Comparison of ENCODE assay signal across 15 cellular contexts in genomic region chr12:16573652-16574077, GRCh38. TPM values are rescaled to one million over a fixed set of nuclear protein-coding genes. Genes with fewer than 3 reads are reported as not detected.
A peak's percentile ranks its signal among the peaks of the same experiment; 100 is the strongest.
DNase-seq lines count a peak whose midpoint lies in the region; ATAC-seq and TF ChIP-seq lines count a peak whose summit lies in the region.
"Had no signal": no experiment of that assay in that cellular context is flagged by ENCODE, and none has a peak within 500 bp of the region (broad histone marks: within the 10 kb centered on the region; RNA-seq: fewer than 3 reads in every experiment).

No MANE protein-coding gene starts in this region.

- peak overlapping the region in 1 of 2 donors; percentile 63 for H3K27ac ChIP-seq in left lung
- H3K27ac ChIP-seq in upper lobe of left lung: peak overlapping the region; percentile 48 to 82 (median 64)
- H3K27ac ChIP-seq: SJCRH30 had no signal

- H3K9me3 Mint-ChIP-seq in Calu3 (ENCODE audit: low read depth, unreplicated experiment): no peaks in the 10 kb centered on the region

- H3K9me3 ChIP-seq in left lung: no peaks in the 10 kb centered on the region
- no peaks in the 10 kb centered on the region for H3K9me3 ChIP-seq in upper lobe of left lung
- H3K9me3 ChIP-seq: SJCRH30 had no signal

- H3K4me3 ChIP-seq in choroid plexus epithelial cell (ENCODE audit: low read depth, low read length) (no peak overlapping the region), left lung (no peak overlapping the region), upper lobe of left lung (no peak overlapping the region)
- H3K4me3 ChIP-seq: SJCRH30 had no signal

- intact Hi-C loops in left lung (cut with DNase I) (no loop called here), Calu3 (cut with micrococcal nuclease; ENCODE audit: unreplicated experiment) (no loop called here)

- no peaks in the 10 kb centered on the region for H3K27me3 Mint-ChIP-seq in Calu3 (ENCODE audit: unreplicated experiment)
- H3K27me3 Mint-ChIP-seq: naive B cell had no signal

- BruUV-seq in Calu3 (replicated peaks; lab: Mats Ljungman, UMichigan): no TSS peak

- no peaks in the 10 kb centered on the region for H3K36me3 Mint-ChIP-seq in Calu3 (ENCODE audit: insufficient read depth, unreplicated experiment)
- H3K36me3 Mint-ChIP-seq: naive B cell had no signal

- H3K4me1 ChIP-seq in left lung: peaks cover 0 to 8% of the 10 kb centered on the region in 2 donors
- peaks cover 0 to 2% (median 0%) of the 10 kb centered on the region in 4 donors for H3K4me1 ChIP-seq in upper lobe of left lung
- H3K4me1 ChIP-seq: SJCRH30 had no signal

- TF ChIP-seq CTCF in choroid plexus epithelial cell (conservative IDR thresholded peaks at IDR 0.05; ENCODE audit: low read depth, low read length) (no peak), left lung (IDR thresholded peaks at IDR 0.05) (no peak), upper lobe of left lung (IDR thresholded peaks at IDR 0.05) (no peak), Calu3 (IDR thresholded peaks at IDR 0.05; ENCODE audit: unreplicated experiment) (no peak)

- TF ChIP-seq EP300 in upper lobe of left lung (IDR thresholded peaks at IDR 0.05): peak in 2 of 4 donors; percentile 61 to 92

- no peak overlapping the region for H3K4me3 Mint-ChIP-seq in Calu3 (ENCODE audit: low read depth, unreplicated experiment)
- H3K4me3 Mint-ChIP-seq: activated CD8-positive, alpha-beta T cell treated with anti-CD3 and anti-CD28 coated beads, Interleukin-2, amount 10 ng/mL, durations not matched to agents 7 days and 5 days; naive B cell had no signal

- H3K27me3 ChIP-seq in left lung: no peaks in the 10 kb centered on the region
- H3K27me3 ChIP-seq in upper lobe of left lung: no peaks in the 10 kb centered on the region
- H3K27me3 ChIP-seq: SJCRH30 had no signal

- H3K4me1 Mint-ChIP-seq in Calu3 (ENCODE audit: low read depth, unreplicated experiment): no peaks in the 10 kb centered on the region
- H3K4me1 Mint-ChIP-seq: naive B cell had no signal

- H3K27ac Mint-ChIP-seq in Calu3 (ENCODE audit: unreplicated experiment): no peak overlapping the region
- H3K27ac Mint-ChIP-seq: activated CD8-positive, alpha-beta T cell treated with anti-CD3 and anti-CD28 coated beads, Interleukin-2, amount 10 ng/mL, durations not matched to agents 7 days and 5 days; naive B cell had no signal

- CTCF ChIA-PET in Calu3 (lab: Charles Lee): no interaction called here

- WGBS in upper lobe of left lung, 2 donors: 29 to 37% methylated on average over 10 to 16 of the region's 16 CpGs

- peak in 1 of 4 donors; percentile 66 for TF ChIP-seq POLR2A in upper lobe of left lung (IDR thresholded peaks at IDR 0.05)

- DNase-seq in NCI-H1436 (lab: John Stamatoyannopoulos, UW) (peak; percentile 21), NCI-H1436 treated with DMSO at 0.1 percent for 48 hours (lab: John Stamatoyannopoulos, UW) (no peak), choroid plexus epithelial cell (ENCODE audit: low read depth) (peak; percentile 35), left lung (peak; percentile 50 to 72), upper lobe of left lung (peak in 1 of 2 donors; percentile 88), NCI-H748 (lab: John Stamatoyannopoulos, UW; ENCODE audit: unreplicated experiment) (no peak), Calu3 (no peak)
- DNase-seq: 8988T; activated CD8-positive, alpha-beta T cell treated with anti-CD3 and anti-CD28 coated beads, Interleukin-2, amount 10 ng/mL, durations not matched to agents 7 days and 5 days; anterior cingulate cortex; GDM1; naive B cell; NCI-H2029 had no signal

- ATAC-seq in left lung (peak; percentile 92), upper lobe of left lung (ENCODE audit: low FRiP score in 2 of 2) (peak; percentile 75 to 92), HG03460 (IDR thresholded peaks at IDR 0.05; ENCODE audit: unreplicated experiment) (no peak)
- ATAC-seq: activated CD8-positive, alpha-beta T cell treated with anti-CD3 and anti-CD28 coated beads, Interleukin-2, amount 10 ng/mL, durations not matched to agents 7 days and 5 days had no signal

- H3K36me3 ChIP-seq in left lung: no peaks in the 10 kb centered on the region
- no peaks in the 10 kb centered on the region for H3K36me3 ChIP-seq in upper lobe of left lung
- H3K36me3 ChIP-seq: SJCRH30 had no signal

RNA-seq across cellular contexts. Expression of gene LMO3, which starts 32.3 kb away (rescaled TPM):
- total RNA-seq in left lung (100 to 1,000 TPM; 172 to 228 TPM), upper lobe of left lung (100 to 1,000 TPM; 100 to 372 (median 166) TPM), Calu3 (2022) (not detected in 2 replicates)
- total RNA-seq: activated CD8-positive, alpha-beta T cell treated with anti-CD3 and anti-CD28 coated beads, Interleukin-2, amount 10 ng/mL, durations not matched to agents 7 days and 5 days had no signal

Comparison
In these comparisons a context has a peak if more than half of its experiments do, and no peak if none do; other contexts are left out.
1. DNase-seq: peak in NCI-H1436 (single experiment), choroid plexus epithelial cell (single experiment) and left lung (2 of 2); none in NCI-H1436 treated with DMSO at 0.1 percent for 48 hours (single experiment), NCI-H748 (single experiment) and Calu3 (single experiment).
2. RNA of gene LMO3, which starts 32.3 kb away (total RNA-seq): 172 to 228 TPM in left lung and 100 to 372 TPM in upper lobe of left lung; not detected in Calu3; every median in the first group is over 100 times any median in the second.